ENCODE assay signal across 8 cellular contexts in the genomic region with DNA sequence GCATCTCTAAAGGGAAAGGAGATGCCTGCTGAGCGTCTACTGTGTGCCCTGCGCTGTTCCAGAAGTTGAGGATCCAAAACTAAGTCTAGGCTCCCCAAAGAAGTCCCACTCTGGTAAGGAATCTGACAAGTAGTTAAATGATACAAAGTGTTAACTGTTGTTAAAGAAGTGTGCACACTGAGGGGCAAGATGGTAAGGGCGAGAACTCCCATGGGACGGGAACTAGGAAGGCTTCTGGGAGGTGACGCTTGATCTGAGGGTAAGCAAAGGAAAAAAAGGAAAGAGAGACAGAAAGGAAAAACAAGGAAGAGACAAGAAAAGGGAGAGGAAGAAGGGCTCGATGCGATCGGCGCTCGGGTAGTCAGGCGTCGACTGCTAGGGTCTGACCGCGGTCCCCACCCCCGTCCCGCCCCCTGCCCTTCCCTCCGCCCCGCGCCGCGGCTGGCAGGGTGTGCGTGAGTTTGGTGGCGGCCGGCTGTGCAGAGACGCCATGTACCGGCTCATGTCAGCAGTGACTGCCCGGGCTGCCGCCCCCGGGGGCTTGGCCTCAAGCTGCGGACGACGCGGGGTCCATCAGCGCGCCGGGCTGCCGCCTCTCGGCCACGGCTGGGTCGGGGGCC. TPM values are rescaled to one million over a fixed set of nuclear protein-coding genes. Genes with fewer than 3 reads are reported as not detected.
DNase-seq lines count a peak whose midpoint lies in the region; ATAC-seq and TF ChIP-seq lines count a peak whose summit lies in the region.

A gene with protein sequence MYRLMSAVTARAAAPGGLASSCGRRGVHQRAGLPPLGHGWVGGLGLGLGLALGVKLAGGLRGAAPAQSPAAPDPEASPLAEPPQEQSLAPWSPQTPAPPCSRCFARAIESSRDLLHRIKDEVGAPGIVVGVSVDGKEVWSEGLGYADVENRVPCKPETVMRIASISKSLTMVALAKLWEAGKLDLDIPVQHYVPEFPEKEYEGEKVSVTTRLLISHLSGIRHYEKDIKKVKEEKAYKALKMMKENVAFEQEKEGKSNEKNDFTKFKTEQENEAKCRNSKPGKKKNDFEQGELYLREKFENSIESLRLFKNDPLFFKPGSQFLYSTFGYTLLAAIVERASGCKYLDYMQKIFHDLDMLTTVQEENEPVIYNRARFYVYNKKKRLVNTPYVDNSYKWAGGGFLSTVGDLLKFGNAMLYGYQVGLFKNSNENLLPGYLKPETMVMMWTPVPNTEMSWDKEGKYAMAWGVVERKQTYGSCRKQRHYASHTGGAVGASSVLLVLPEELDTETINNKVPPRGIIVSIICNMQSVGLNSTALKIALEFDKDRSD (plus strand): TSS at position 480 of the 620 bp plus-strand sequence. CDS start 11 bp downstream, at position 491.

- no peak for TF ChIP-seq CTCF in fibroblast of mammary gland (conservative IDR thresholded peaks at IDR 0.05; ENCODE audit: control insufficient read depth, insufficient read depth, low read depth, low read length)

- POLR2A ChIA-PET in naive thymus-derived CD4-positive, alpha-beta T cell (lab: Charles Lee), result interaction anchor here (0.6 to 1.0 kb wide), 2 partner anchors 111 to 157 kb away, joined by 3 read pairs; no protein-coding TSS in a partner anchor

- peaks cover 34% of the 10 kb centered on the region for H3K36me3 Mint-ChIP-seq in activated T-helper 2 cell treated with anti-CD3 and anti-CD28 coated beads, Interferon-gamma antibody, Interleukin-2, Interleukin-4, amounts not matched to agents 10 μg/mL and 5 μg/mL and 100 μg/mL, durations not matched to agents 14 hours and 24 hours and 36 hours (ENCODE audit: low read depth)
- H3K36me3 Mint-ChIP-seq in naive thymus-derived CD4-positive, alpha-beta T cell, result peaks cover 0 to 16% (median 10%) of the 10 kb centered on the region in 5 donors
- peaks cover 30 to 32% of the 10 kb centered on the region in 2 donors for H3K36me3 Mint-ChIP-seq in stimulated activated naive B cell treated with anti-CD40 and anti-IgM and Interleukin-4, amounts not matched to agents 10 μg/mL and 1 μg/mL and 100 μg/mL, for 72 hours

- in situ Hi-C loops in KBM-7 (cut with MboI; ENCODE audit: low pct_unique_long_range_greater_than_20kb, low sequenced_read_pairs), result no loop called here

- DNase-seq in DMS53 treated with DMSO at 0.1 percent for 48 hours (lab: John Stamatoyannopoulos, UW; ENCODE audit: unreplicated experiment), result peak; percentile 50
- DNase-seq in KBM-7, result peak; percentile 91
- DNase-seq in RPMI8226, result peak; percentile 95
- peak; percentile 70 for DNase-seq in activated T-helper 2 cell treated with anti-CD3 and anti-CD28 coated beads, Interferon-gamma antibody, Interleukin-2, Interleukin-4, amounts not matched to agents 10 μg/mL and 5 μg/mL and 100 μg/mL, durations not matched to agents 14 hours and 24 hours and 36 hours (ENCODE audit: low spot score)
- peak; percentile 86 for DNase-seq in fibroblast of mammary gland (ENCODE audit: low read depth)
- peak; percentile 62 to 80 (median 74) for DNase-seq in naive thymus-derived CD4-positive, alpha-beta T cell
- peak; percentile 82 for DNase-seq in stimulated activated naive B cell treated with anti-CD40 and anti-IgM and Interleukin-4, amounts not matched to agents 10 μg/mL and 1 μg/mL and 100 μg/mL, for 72 hours

- ATAC-seq in GM21619 (IDR thresholded peaks at IDR 0.05; ENCODE audit: unreplicated experiment), result peak; percentile 80
- peak; percentile 90 for ATAC-seq in naive thymus-derived CD4-positive, alpha-beta T cell
- peak; percentile 92 for ATAC-seq in stimulated activated naive B cell treated with anti-CD40 and anti-IgM and Interleukin-4, amounts not matched to agents 10 μg/mL and 1 μg/mL and 100 μg/mL, for 72 hours (replicated peaks)

- H3K4me1 ChIP-seq in naive thymus-derived CD4-positive, alpha-beta T cell (ENCODE audit: control insufficient read depth in 2 of 2, insufficient read depth in 2 of 2, low read length in 2 of 2), result peaks cover 4 to 8% of the 10 kb centered on the region in 2 donors

- peak within 1 kb of the TSS; percentile 91 for H3K4me3 Mint-ChIP-seq in activated T-helper 2 cell treated with anti-CD3 and anti-CD28 coated beads, Interferon-gamma antibody, Interleukin-2, Interleukin-4, amounts not matched to agents 10 μg/mL and 5 μg/mL and 100 μg/mL, durations not matched to agents 14 hours and 24 hours and 36 hours (ENCODE audit: low read depth)
- H3K4me3 Mint-ChIP-seq in naive thymus-derived CD4-positive, alpha-beta T cell, result peak within 1 kb of the TSS; percentile 80 to 97 (median 92)
- H3K4me3 Mint-ChIP-seq in stimulated activated naive B cell treated with anti-CD40 and anti-IgM and Interleukin-4, amounts not matched to agents 10 μg/mL and 1 μg/mL and 100 μg/mL, for 72 hours, result peak within 1 kb of the TSS; percentile 87 to 88

- no peaks in the 10 kb centered on the region for H3K27me3 ChIP-seq in naive thymus-derived CD4-positive, alpha-beta T cell (ENCODE audit: control insufficient read depth in 2 of 2, insufficient read depth in 2 of 2, low read length in 2 of 2)

- CTCF ChIA-PET in naive thymus-derived CD4-positive, alpha-beta T cell (lab: Charles Lee), result no interaction called here

- H3K9me3 ChIP-seq in naive thymus-derived CD4-positive, alpha-beta T cell (ENCODE audit: control insufficient read depth in 2 of 3, low read length in 3 of 3), result peaks cover 0 to 16% (median 7%) of the 10 kb centered on the region in 3 experiments

- peak within 1 kb of the TSS; percentile 80 for H3K27ac ChIP-seq in naive thymus-derived CD4-positive, alpha-beta T cell (ENCODE audit: low read depth, low read length)

- peak within 1 kb of the TSS; percentile 72 for H3K4me3 ChIP-seq in fibroblast of mammary gland (ENCODE audit: control insufficient read depth, low read depth, low read length)
- peak within 1 kb of the TSS; percentile 75 for H3K4me3 ChIP-seq in naive thymus-derived CD4-positive, alpha-beta T cell (ENCODE audit: low read length)

- H3K9me3 Mint-ChIP-seq in activated T-helper 2 cell treated with anti-CD3 and anti-CD28 coated beads, Interferon-gamma antibody, Interleukin-2, Interleukin-4, amounts not matched to agents 10 μg/mL and 5 μg/mL and 100 μg/mL, durations not matched to agents 14 hours and 24 hours and 36 hours, result peaks cover 27% of the 10 kb centered on the region
- H3K9me3 Mint-ChIP-seq in naive thymus-derived CD4-positive, alpha-beta T cell, result peaks cover 5 to 19% (median 9%) of the 10 kb centered on the region in 11 donors
- H3K9me3 Mint-ChIP-seq in stimulated activated naive B cell treated with anti-CD40 and anti-IgM and Interleukin-4, amounts not matched to agents 10 μg/mL and 1 μg/mL and 100 μg/mL, for 72 hours, result peaks cover 11% of the 10 kb centered on the region in 2 donors

- peaks cover 8% of the 10 kb centered on the region for H3K4me1 Mint-ChIP-seq in activated T-helper 2 cell treated with anti-CD3 and anti-CD28 coated beads, Interferon-gamma antibody, Interleukin-2, Interleukin-4, amounts not matched to agents 10 μg/mL and 5 μg/mL and 100 μg/mL, durations not matched to agents 14 hours and 24 hours and 36 hours (ENCODE audit: low read depth)
- peaks cover 9 to 29% (median 18%) of the 10 kb centered on the region in 7 donors for H3K4me1 Mint-ChIP-seq in naive thymus-derived CD4-positive, alpha-beta T cell
- peaks cover 7 to 28% of the 10 kb centered on the region in 2 donors for H3K4me1 Mint-ChIP-seq in stimulated activated naive B cell treated with anti-CD40 and anti-IgM and Interleukin-4, amounts not matched to agents 10 μg/mL and 1 μg/mL and 100 μg/mL, for 72 hours

- intact Hi-C loops in activated T-helper 2 cell treated with anti-CD3 and anti-CD28 coated beads, Interferon-gamma antibody, Interleukin-2, Interleukin-4, amounts not matched to agents 10 μg/mL and 5 μg/mL and 100 μg/mL, durations not matched to agents 14 hours and 24 hours and 36 hours (cut with micrococcal nuclease), result loop anchor here (1.0 kb wide), 3 partner anchors 36 to 156 kb away; a partner anchor contains a TSS
- intact Hi-C loops in naive thymus-derived CD4-positive, alpha-beta T cell (cut with micrococcal nuclease), result loop anchor here (1.0 to 5.0 kb wide), 10 partner anchors 36 to 971 kb away; a partner anchor contains a TSS

- H3K27me3 Mint-ChIP-seq in activated T-helper 2 cell treated with anti-CD3 and anti-CD28 coated beads, Interferon-gamma antibody, Interleukin-2, Interleukin-4, amounts not matched to agents 10 μg/mL and 5 μg/mL and 100 μg/mL, durations not matched to agents 14 hours and 24 hours and 36 hours (ENCODE audit: low read depth), result peaks cover 3% of the 10 kb centered on the region
- no peaks in the 10 kb centered on the region for H3K27me3 Mint-ChIP-seq in naive thymus-derived CD4-positive, alpha-beta T cell
- no peaks in the 10 kb centered on the region for H3K27me3 Mint-ChIP-seq in stimulated activated naive B cell treated with anti-CD40 and anti-IgM and Interleukin-4, amounts not matched to agents 10 μg/mL and 1 μg/mL and 100 μg/mL, for 72 hours

- peak within 1 kb of the TSS; percentile 62 for H3K27ac Mint-ChIP-seq in activated T-helper 2 cell treated with anti-CD3 and anti-CD28 coated beads, Interferon-gamma antibody, Interleukin-2, Interleukin-4, amounts not matched to agents 10 μg/mL and 5 μg/mL and 100 μg/mL, durations not matched to agents 14 hours and 24 hours and 36 hours
- H3K27ac Mint-ChIP-seq in naive thymus-derived CD4-positive, alpha-beta T cell, result peak within 1 kb of the TSS; percentile 58 to 95 (median 82)
- peak within 1 kb of the TSS; percentile 93 for H3K27ac Mint-ChIP-seq in stimulated activated naive B cell treated with anti-CD40 and anti-IgM and Interleukin-4, amounts not matched to agents 10 μg/mL and 1 μg/mL and 100 μg/mL, for 72 hours

- peaks cover 0 to 4% (median 0%) of the 10 kb centered on the region in 3 experiments for H3K36me3 ChIP-seq in naive thymus-derived CD4-positive, alpha-beta T cell (ENCODE audit: control insufficient read depth in 2 of 3, insufficient read depth in 3 of 3, low read length in 3 of 3)

RNA-seq across cellular contexts. Expression of the gene that starts here (rescaled TPM):
- total RNA-seq in activated T-helper 2 cell treated with anti-CD3 and anti-CD28 coated beads, Interferon-gamma antibody, Interleukin-2, Interleukin-4, amounts not matched to agents 10 μg/mL and 5 μg/mL and 100 μg/mL, durations not matched to agents 14 hours and 24 hours and 36 hours, result 23.6 and 23.8 TPM in 2 replicates
- total RNA-seq in naive thymus-derived CD4-positive, alpha-beta T cell, result 10 to 100 TPM in 4 of 5 experiments, 1 to 10 TPM in 1; 9.8 to 23.2 (median 10.7) TPM
- 10 to 100 TPM in 1 of 2 donors, 1 to 10 TPM in 1; 8.2 to 10.3 TPM for polyA plus RNA-seq in naive thymus-derived CD4-positive, alpha-beta T cell

Comparison
In these comparisons a context has a peak if more than half of its experiments do, and no peak if none do; other contexts are left out.
1. Peak in every context shown above with its lines: DNase-seq, ATAC-seq, H3K4me3 ChIP-seq and H3K27ac ChIP-seq.